Comparison of ENCODE assay signal across 8 cellular contexts in the genomic region with DNA sequence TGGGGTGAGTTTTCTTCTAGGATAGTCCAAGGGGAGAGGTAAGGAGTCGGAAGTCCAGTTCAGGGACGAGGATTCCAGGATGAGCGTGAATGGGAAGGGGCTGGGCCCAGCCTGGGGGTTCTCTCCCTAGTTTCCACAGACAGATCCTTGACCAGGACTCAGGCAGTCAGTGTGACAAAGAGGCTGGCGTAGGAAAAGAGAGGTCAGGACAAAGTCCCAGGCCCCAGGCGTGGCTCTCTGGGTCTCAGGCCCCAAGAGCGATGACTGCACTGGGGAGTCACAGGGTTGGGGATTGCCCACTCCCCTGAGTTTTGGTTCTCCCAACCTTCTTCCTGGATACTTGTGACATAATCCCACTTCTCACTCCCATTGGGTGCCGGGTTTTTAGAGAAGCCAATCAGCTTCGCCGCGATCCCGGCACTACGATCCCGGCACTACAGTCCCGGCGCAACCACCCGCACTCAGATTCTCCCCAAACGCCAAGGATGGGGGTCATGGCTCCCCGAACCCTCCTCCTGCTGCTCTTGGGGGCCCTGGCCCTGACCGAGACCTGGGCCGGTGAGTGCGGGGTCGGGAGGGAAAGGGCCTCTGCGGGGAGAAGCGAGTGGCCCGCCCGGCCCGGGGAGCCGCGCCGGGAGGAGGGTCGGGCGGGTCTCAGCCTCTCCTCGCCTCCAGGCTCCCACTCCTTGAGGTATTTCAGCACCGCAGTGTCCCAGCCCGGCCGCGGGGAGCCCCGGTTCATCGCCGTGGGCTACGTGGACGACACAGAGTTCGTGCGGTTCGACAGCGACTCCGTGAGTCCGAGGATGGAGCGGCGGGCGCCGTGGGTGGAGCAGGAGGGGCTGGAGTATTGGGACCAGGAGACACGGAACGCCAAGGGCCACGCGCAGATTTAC. TPM values are rescaled to one million over a fixed set of nuclear protein-coding genes. Genes with fewer than 3 reads are reported as not detected.
A peak's percentile ranks its signal among the peaks of the same experiment; 100 is the strongest.
DNase-seq lines count a peak whose midpoint lies in the region; ATAC-seq and FAIRE-seq lines count a peak whose summit lies in the region.

No MANE protein-coding gene starts in this region.

- H3K4me3 Mint-ChIP-seq in activated CD8-positive, alpha-beta T cell treated with anti-CD3 and anti-CD28 coated beads, Interleukin-2, amount 10 ng/mL, durations not matched to agents 7 days and 5 days, result peak overlapping the region; percentile 82

- H3K9me3 ChIP-seq in effector memory CD4-positive, alpha-beta T cell (ENCODE audit: control insufficient read depth, low read length), result no peaks in the 10 kb centered on the region

- FAIRE-seq in GM18507 (lab: Jason Lieb, UNC), result peak; percentile 94

- peak overlapping the region; percentile 66 for H3K27ac Mint-ChIP-seq in activated CD8-positive, alpha-beta T cell treated with anti-CD3 and anti-CD28 coated beads, Interleukin-2, amount 10 ng/mL, durations not matched to agents 7 days and 5 days

- H3K9me3 Mint-ChIP-seq in activated CD8-positive, alpha-beta T cell treated with anti-CD3 and anti-CD28 coated beads, Interleukin-2, amount 10 ng/mL, durations not matched to agents 7 days and 5 days (ENCODE audit: insufficient read depth), result no peaks in the 10 kb centered on the region

- H3K36me3 ChIP-seq in effector memory CD4-positive, alpha-beta T cell (ENCODE audit: control insufficient read depth, insufficient read depth, low read length), result no peaks in the 10 kb centered on the region

- peaks cover 6% of the 10 kb centered on the region for H3K4me1 ChIP-seq in effector memory CD4-positive, alpha-beta T cell (ENCODE audit: control insufficient read depth, insufficient read depth, low read length, poor library complexity, severe bottlenecking)

- no peaks in the 10 kb centered on the region for H3K27me3 ChIP-seq in effector memory CD4-positive, alpha-beta T cell (replicated peaks; ENCODE audit: control insufficient read depth, insufficient read depth, low read length, poor library complexity, severe bottlenecking)

- H3K4me1 Mint-ChIP-seq in activated CD8-positive, alpha-beta T cell treated with anti-CD3 and anti-CD28 coated beads, Interleukin-2, amount 10 ng/mL, durations not matched to agents 7 days and 5 days (ENCODE audit: low read depth), result peaks cover 21% of the 10 kb centered on the region

- peak; percentile 91 for ATAC-seq in HG02981 (IDR thresholded peaks at IDR 0.05; ENCODE audit: unreplicated experiment)
- ATAC-seq in activated CD8-positive, alpha-beta T cell treated with anti-CD3 and anti-CD28 coated beads, Interleukin-2, amount 10 ng/mL, durations not matched to agents 7 days and 5 days, result peak; percentile 87

- H3K27me3 Mint-ChIP-seq in activated CD8-positive, alpha-beta T cell treated with anti-CD3 and anti-CD28 coated beads, Interleukin-2, amount 10 ng/mL, durations not matched to agents 7 days and 5 days (ENCODE audit: low read depth), result peaks cover 14% of the 10 kb centered on the region

- POLR2A ChIA-PET in activated CD8-positive, alpha-beta T cell treated with anti-CD3 and anti-CD28 coated beads, Interleukin-2, amount 10 ng/mL, durations not matched to agents 7 days and 5 days (lab: Charles Lee), result interaction anchor here (0.7 to 1.0 kb wide), 2 partner anchors 67 to 106 kb away, joined by 3 to 5 read pairs; partner anchors contain the start of gene TRIM39

- peak overlapping the region; percentile 80 for H3K4me3 ChIP-seq in effector memory CD4-positive, alpha-beta T cell (ENCODE audit: insufficient read depth, low read depth, low read length, poor library complexity, severe bottlenecking)

- H3K27ac ChIP-seq in effector memory CD4-positive, alpha-beta T cell (ENCODE audit: insufficient read depth, low read length, poor library complexity, severe bottlenecking), result peak overlapping the region; percentile 67

- no peaks in the 10 kb centered on the region for H3K36me3 Mint-ChIP-seq in activated CD8-positive, alpha-beta T cell treated with anti-CD3 and anti-CD28 coated beads, Interleukin-2, amount 10 ng/mL, durations not matched to agents 7 days and 5 days (ENCODE audit: low read depth)

- DNase-seq in A172 (ENCODE audit: low spot score), result peak; percentile 72
- DNase-seq in GM18507 (ENCODE audit: extremely low spot score, insufficient read length, low read depth), result peak; percentile 83
- DNase-seq in NCI-H446 (lab: John Stamatoyannopoulos, UW), result peak; percentile 67 to 79
- peak; percentile 70 for DNase-seq in activated CD8-positive, alpha-beta T cell treated with anti-CD3 and anti-CD28 coated beads, Interleukin-2, amount 10 ng/mL, durations not matched to agents 7 days and 5 days
- DNase-seq in effector memory CD4-positive, alpha-beta T cell, result peak; percentile 35 to 68 (median 57)
- peak; percentile 76 to 77 for DNase-seq in lung microvascular endothelial cell (ENCODE audit: low read depth in 2 of 2)
- DNase-seq in stimulated activated CD4-positive, alpha-beta T cell treated with anti-CD3 and anti-CD28 coated beads, TNF-alpha, amount 100 ng/mL, for 48 hours (ENCODE audit: low read depth in 3 of 3), result peak; percentile 36 to 55 (median 44)

- CTCF ChIA-PET in activated CD8-positive, alpha-beta T cell treated with anti-CD3 and anti-CD28 coated beads, Interleukin-2, amount 10 ng/mL, durations not matched to agents 7 days and 5 days (lab: Charles Lee), result interaction anchor here (1.0 to 1.4 kb wide), 6 partner anchors 21 to 606 kb away, joined by 3 to 9 read pairs (median 3); no protein-coding TSS in a partner anchor

RNA-seq across cellular contexts. Expression of gene TRIM26, which starts 46.2 kb away (rescaled TPM):
- total RNA-seq in A172 (2014; rRNA removed; shearing (Covaris generic)), result 27.8 and 37.0 TPM in 2 replicates
- 10 to 100 TPM; 78.0 to 86.4 TPM for total RNA-seq in activated CD8-positive, alpha-beta T cell treated with anti-CD3 and anti-CD28 coated beads, Interleukin-2, amount 10 ng/mL, durations not matched to agents 7 days and 5 days
- 19.4 and 24.2 TPM in 2 replicates for total RNA-seq in lung microvascular endothelial cell

Comparison
In these comparisons a context has a peak if more than half of its experiments do, and no peak if none do; other contexts are left out.
1. Peak in every context shown above with its lines: DNase-seq, ATAC-seq, H3K4me3 ChIP-seq and H3K27ac ChIP-seq.